8 cellular contexts compared by ENCODE assay signal in genomic region chr13:100129605-100130004, GRCh38.
DNase-seq lines count a peak whose midpoint lies in the region; ATAC-seq lines count a peak whose summit lies in the region.

No MANE protein-coding gene starts in this region.

- peak; percentile 71 for ATAC-seq in GM19452 (IDR thresholded peaks at IDR 0.05; ENCODE audit: unreplicated experiment)
- ATAC-seq in HG03342 (IDR thresholded peaks at IDR 0.05; ENCODE audit: unreplicated experiment) = peak; percentile 70

- DNase-seq in CD1c-positive myeloid dendritic cell (ENCODE audit: extremely low spot score) (peak; percentile 49), cerebellar cortex (ENCODE audit: low spot score) (peak; percentile 24), NCI-H748 treated with DMSO at 0.1 percent for 48 hours (lab: John Stamatoyannopoulos, UW) (no peak), SW480 (ENCODE audit: low spot score) (no peak), ecto neural progenitor cell (ENCODE audit: low spot score) (no peak), 8988T (no peak)

Comparison
In these comparisons a context has a peak if more than half of its experiments do, and no peak if none do; other contexts are left out.
1. DNase-seq: peak in CD1c-positive myeloid dendritic cell (single experiment) and cerebellar cortex (single experiment); none in NCI-H748 treated with DMSO at 0.1 percent for 48 hours (single experiment), SW480 (single experiment), ecto neural progenitor cell (single experiment) and 8988T (single experiment).